Comparison of ENCODE assay signal across 13 cellular contexts in genomic region chr21:17427831-17428483, GRCh38.
DNase-seq lines count a peak whose midpoint lies in the region; ATAC-seq and TF ChIP-seq lines count a peak whose summit lies in the region.
"Had no signal": no experiment of that assay in that cellular context is flagged by ENCODE, and none has a peak within 500 bp of the region (broad histone marks: within the 10 kb centered on the region; RNA-seq: fewer than 3 reads in every experiment).

No MANE protein-coding gene starts in this region.

- peaks cover 4% of the 10 kb centered on the region for H3K27me3 Mint-ChIP-seq in GM23338 (ENCODE audit: insufficient read depth, low read depth, poor library complexity)

- H3K79me2 ChIP-seq in GM23338 (replicated peaks; ENCODE audit: insufficient read depth), result no peaks in the 10 kb centered on the region

- no peak overlapping the region for H3K4me3 Mint-ChIP-seq in GM23338
- H3K4me3 Mint-ChIP-seq: neural progenitor cell had no signal

- H4K20me1 ChIP-seq in GM23338 (replicated peaks; ENCODE audit: insufficient read depth), result no peaks in the 10 kb centered on the region

- H3K4me2 ChIP-seq in GM23338, result no peak overlapping the region
- H3K4me2 ChIP-seq: neural progenitor cell had no signal

- H3K4me1 ChIP-seq in GM23338 (ENCODE audit: insufficient read depth), result 0 out of 2 replicates have a peak, but pooled peaks cover 2% of the 10 kb centered on the region
- H3K4me1 ChIP-seq: body of pancreas had no signal

- no peak overlapping the region for H3K27ac Mint-ChIP-seq in GM23338
- H3K27ac Mint-ChIP-seq: neural progenitor cell had no signal

- H3F3A ChIP-seq in GM23338 (replicated peaks; ENCODE audit: low read depth), result no peaks in the 10 kb centered on the region

- no peak overlapping the region for H2AFZ ChIP-seq in GM23338
- H2AFZ ChIP-seq: neural progenitor cell had no signal

- H3K27me3 ChIP-seq in GM23338 (ENCODE audit: insufficient read depth), result no peaks in the 10 kb centered on the region
- H3K27me3 ChIP-seq: body of pancreas, neural progenitor cell had no signal

- H3K4me3 ChIP-seq in GM23338, result no peak overlapping the region
- H3K4me3 ChIP-seq: body of pancreas, neural progenitor cell had no signal

- ATAC-seq in GM18909 (IDR thresholded peaks at IDR 0.05; ENCODE audit: poor library complexity, unreplicated experiment), result peak; percentile 99
- ATAC-seq in HG02571 (IDR thresholded peaks at IDR 0.05; ENCODE audit: unreplicated experiment), result peak; percentile 90
- peak; percentile 94 for ATAC-seq in HG03354 (IDR thresholded peaks at IDR 0.05; ENCODE audit: poor library complexity, severe bottlenecking, unreplicated experiment)
- no peak for ATAC-seq in GM23338
- ATAC-seq: body of pancreas had no signal

- peak overlapping the region; percentile 89 for H3K27ac ChIP-seq in temporal lobe (ENCODE audit: low read depth, low read length)
- H3K27ac ChIP-seq in GM23338 (ENCODE audit: low read depth), result no peak overlapping the region
- H3K27ac ChIP-seq: body of pancreas, neural progenitor cell had no signal

- no peak for TF ChIP-seq CTCF in GM23338 (conservative IDR thresholded peaks at IDR 0.05; ENCODE audit: low read depth in 2 of 2)

- H3K4me1 Mint-ChIP-seq in GM23338, result peaks cover 8% of the 10 kb centered on the region

- H3K36me3 Mint-ChIP-seq in GM23338 (ENCODE audit: low read depth), result no peaks in the 10 kb centered on the region

- H3K36me3 ChIP-seq in GM23338 (ENCODE audit: insufficient read depth), result no peaks in the 10 kb centered on the region
- H3K36me3 ChIP-seq: neural progenitor cell had no signal

- H3K9me3 Mint-ChIP-seq in GM23338, result peaks cover 8% of the 10 kb centered on the region; the same call in 1 of the 3 replicates

- H3K9me2 ChIP-seq in GM23338 (ENCODE audit: insufficient read depth), result peaks cover 4% of the 10 kb centered on the region; the same call in 1 of the 2 replicates

- DNase-seq in DMS 273 (lab: John Stamatoyannopoulos, UW; ENCODE audit: unreplicated experiment) (no peak), GM23338 (ENCODE audit: low spot score) (no peak), GF-D8 (lab: John Stamatoyannopoulos, UW) (no peak)
- DNase-seq: activated CD8-positive, alpha-beta memory T cell treated with anti-CD3 and anti-CD28 coated beads, Interleukin-2, amount 50 U/mL, for 48 hours; body of pancreas; kidney glomerular epithelial cell; NK-92 treated with Interleukin-12 subunit alpha and Interleukin-12 subunit beta, amount 100 ng/mL, for 24 hours; stimulated activated CD4-positive, alpha-beta T cell treated with anti-CD3 and anti-CD28 coated beads, Interleukin-1b, Interleukin-23, amount 100 ng/mL, for 48 hours had no signal

TF ChIP-seq in GM23338, 12 proteins besides CTCF, POLR2A, EP300 and RAD21 (continues in another document):
- TF ChIP-seq STAT1 (IDR thresholded peaks at IDR 0.05; ENCODE audit: unreplicated experiment) (no peak), REST (IDR thresholded peaks at IDR 0.05; ENCODE audit: unreplicated experiment) (no peak), ETS1 (IDR thresholded peaks at IDR 0.05) (no peak), JUNB (IDR thresholded peaks at IDR 0.05; ENCODE audit: unreplicated experiment) (no peak), ZNF331 (CRISPR knock-in tag; IDR thresholded peaks at IDR 0.05; ENCODE audit: low read depth) (no peak), CREB1 (CRISPR knock-in tag; IDR thresholded peaks at IDR 0.05; ENCODE audit: low read depth) (no peak), NANOG (IDR thresholded peaks at IDR 0.05; ENCODE audit: borderline replicate concordance) (no peak), EZH2 (IDR thresholded peaks at IDR 0.05; ENCODE audit: low read depth, unreplicated experiment) (no peak), POLR2AphosphoS5 (IDR thresholded peaks at IDR 0.05; ENCODE audit: low read depth) (no peak), ZNF114 (CRISPR knock-in tag; IDR thresholded peaks at IDR 0.05) (no peak), EZH2phosphoT487 (IDR thresholded peaks at IDR 0.05; ENCODE audit: unreplicated experiment) (no peak)
